Comparison of ENCODE assay signal across 20 cellular contexts in genomic region chr10:130203626-130204025, GRCh38.
DNase-seq lines count a peak whose midpoint lies in the region; ATAC-seq and TF ChIP-seq lines count a peak whose summit lies in the region.
"Had no signal": no experiment of that assay in that cellular context is flagged by ENCODE, and none has a peak within 500 bp of the region (broad histone marks: within the 10 kb centered on the region; RNA-seq: fewer than 3 reads in every experiment).

No MANE protein-coding gene starts in this region.

- H3K27me3 ChIP-seq in osteoblast (ENCODE audit: insufficient read depth, low read length), result no peaks in the 10 kb centered on the region
- H3K27me3 ChIP-seq: BLaER1 treated with 17β-estradiol and CSF1 and Interleukin-3, amounts not matched to agents 10 nM and 100 nM had no signal

- CTCF ChIA-PET in activated CD8-positive, alpha-beta T cell treated with anti-CD3 and anti-CD28 coated beads, Interleukin-2, amount 10 ng/mL, durations not matched to agents 7 days and 5 days (lab: Charles Lee), result no interaction called here

- no peak overlapping the region for H3K4me3 Mint-ChIP-seq in stimulated activated naive CD8-positive, alpha-beta T cell treated with anti-CD3 and anti-CD28 coated beads, Interleukin-15, amount 100 ng/mL, for 72 hours
- no peak overlapping the region for H3K4me3 Mint-ChIP-seq in activated CD8-positive, alpha-beta T cell treated with anti-CD3 and anti-CD28 coated beads, Interleukin-2, amount 10 ng/mL, durations not matched to agents 7 days and 5 days
- H3K4me3 Mint-ChIP-seq: B cell; CD14-positive monocyte; CD4-positive, alpha-beta T cell; CD8-positive, alpha-beta memory T cell had no signal

- H3K27ac ChIP-seq in osteoblast (ENCODE audit: low read depth, low read length), result no peak overlapping the region
- H3K27ac ChIP-seq: 22Rv1; BLaER1 treated with 17β-estradiol and CSF1 and Interleukin-3, amounts not matched to agents 10 nM and 100 nM; GM23248 had no signal

- peaks cover 9% of the 10 kb centered on the region for H3K27me3 Mint-ChIP-seq in stimulated activated naive CD8-positive, alpha-beta T cell treated with anti-CD3 and anti-CD28 coated beads, Interleukin-15, amount 100 ng/mL, for 72 hours
- no peaks in the 10 kb centered on the region for H3K27me3 Mint-ChIP-seq in activated CD8-positive, alpha-beta T cell treated with anti-CD3 and anti-CD28 coated beads, Interleukin-2, amount 10 ng/mL, durations not matched to agents 7 days and 5 days (ENCODE audit: low read depth)
- H3K27me3 Mint-ChIP-seq: B cell; CD4-positive, alpha-beta T cell; CD8-positive, alpha-beta memory T cell had no signal

- no peak overlapping the region for H3K4me3 ChIP-seq in osteoblast (ENCODE audit: insufficient read depth, low read length)
- H3K4me3 ChIP-seq: BLaER1 treated with 17β-estradiol and CSF1 and Interleukin-3, amounts not matched to agents 10 nM and 100 nM; GM12878; GM23248 had no signal

- ATAC-seq in stimulated activated naive CD8-positive, alpha-beta T cell treated with anti-CD3 and anti-CD28 coated beads, Interleukin-15, amount 100 ng/mL, for 72 hours, result peak; percentile 29
- ATAC-seq in stimulated activated naive CD8-positive, alpha-beta T cell treated with anti-CD3 and anti-CD28 coated beads, Interleukin-15, Interleukin-2, amounts not matched to agents 100 U/mL and 50 U/mL, for 24 hours, result no peak
- ATAC-seq in activated CD8-positive, alpha-beta T cell treated with anti-CD3 and anti-CD28 coated beads, Interleukin-2, amount 10 ng/mL, durations not matched to agents 7 days and 5 days, result no peak

- no peaks in the 10 kb centered on the region for H3K9me3 Mint-ChIP-seq in stimulated activated naive CD8-positive, alpha-beta T cell treated with anti-CD3 and anti-CD28 coated beads, Interleukin-15, amount 100 ng/mL, for 72 hours
- H3K9me3 Mint-ChIP-seq in activated CD8-positive, alpha-beta T cell treated with anti-CD3 and anti-CD28 coated beads, Interleukin-2, amount 10 ng/mL, durations not matched to agents 7 days and 5 days (ENCODE audit: insufficient read depth), result no peaks in the 10 kb centered on the region
- H3K9me3 Mint-ChIP-seq: CD4-positive, alpha-beta T cell; CD8-positive, alpha-beta memory T cell had no signal

- no peak overlapping the region for H3K27ac Mint-ChIP-seq in stimulated activated naive CD8-positive, alpha-beta T cell treated with anti-CD3 and anti-CD28 coated beads, Interleukin-15, amount 100 ng/mL, for 72 hours
- no peak overlapping the region for H3K27ac Mint-ChIP-seq in activated CD8-positive, alpha-beta T cell treated with anti-CD3 and anti-CD28 coated beads, Interleukin-2, amount 10 ng/mL, durations not matched to agents 7 days and 5 days
- H3K27ac Mint-ChIP-seq: B cell; CD14-positive monocyte; CD4-positive, alpha-beta T cell had no signal

- no peaks in the 10 kb centered on the region for H3K9me3 ChIP-seq in osteoblast (ENCODE audit: low read depth, low read length)
- H3K9me3 ChIP-seq: BLaER1 treated with 17β-estradiol and CSF1 and Interleukin-3, amounts not matched to agents 10 nM and 100 nM had no signal

- POLR2A ChIA-PET in activated CD8-positive, alpha-beta T cell treated with anti-CD3 and anti-CD28 coated beads, Interleukin-2, amount 10 ng/mL, durations not matched to agents 7 days and 5 days (lab: Charles Lee), result no interaction called here

- H3K36me3 ChIP-seq in osteoblast (ENCODE audit: insufficient read depth, low read length), result no peaks in the 10 kb centered on the region
- H3K36me3 ChIP-seq: BLaER1 treated with 17β-estradiol and CSF1 and Interleukin-3, amounts not matched to agents 10 nM and 100 nM had no signal

- no peaks in the 10 kb centered on the region for H4K20me1 ChIP-seq in osteoblast (ENCODE audit: insufficient read depth, low read length)

- H3K4me1 Mint-ChIP-seq in stimulated activated naive CD8-positive, alpha-beta T cell treated with anti-CD3 and anti-CD28 coated beads, Interleukin-15, amount 100 ng/mL, for 72 hours, result no peaks in the 10 kb centered on the region
- H3K4me1 Mint-ChIP-seq in activated CD8-positive, alpha-beta T cell treated with anti-CD3 and anti-CD28 coated beads, Interleukin-2, amount 10 ng/mL, durations not matched to agents 7 days and 5 days (ENCODE audit: low read depth), result no peaks in the 10 kb centered on the region
- H3K4me1 Mint-ChIP-seq: B cell; CD14-positive monocyte; CD8-positive, alpha-beta memory T cell had no signal

- H3K36me3 Mint-ChIP-seq in activated CD8-positive, alpha-beta T cell treated with anti-CD3 and anti-CD28 coated beads, Interleukin-2, amount 10 ng/mL, durations not matched to agents 7 days and 5 days (ENCODE audit: low read depth), result no peaks in the 10 kb centered on the region
- H3K36me3 Mint-ChIP-seq: CD14-positive monocyte; CD8-positive, alpha-beta memory T cell had no signal

- DNase-seq in NCI-H2029 (lab: John Stamatoyannopoulos, UW) (peak; percentile 5), NCI-H2029 treated with DMSO at 0.1 percent for 48 hours (lab: John Stamatoyannopoulos, UW) (no peak), osteoblast (ENCODE audit: insufficient read length, low spot score, missing footprints) (peak; percentile 27), amniotic stem cell (lab: John Stamatoyannopoulos, UW) (no peak)
- DNase-seq in stimulated activated naive CD8-positive, alpha-beta T cell treated with anti-CD3 and anti-CD28 coated beads, Interleukin-15, amount 100 ng/mL, for 72 hours, result no peak
- no peak for DNase-seq in stimulated activated naive CD8-positive, alpha-beta T cell treated with anti-CD3 and anti-CD28 coated beads, Interleukin-15, Interleukin-2, amounts not matched to agents 100 U/mL and 50 U/mL, for 24 hours
- DNase-seq in activated CD8-positive, alpha-beta T cell treated with anti-CD3 and anti-CD28 coated beads, Interleukin-2, amount 10 ng/mL, durations not matched to agents 7 days and 5 days, result no peak
- DNase-seq: CD4-positive, alpha-beta T cell; CD8-positive, alpha-beta memory T cell; DMS 273 treated with DMSO at 0.1 percent for 48 hours; DMS79; EL; GM23248; H7; HCEC 1CT had no signal

- TF ChIP-seq CTCF in osteoblast (IDR thresholded peaks at IDR 0.05; ENCODE audit: extremely low read depth, low read depth, low read length), result no peak

- no peak overlapping the region for H2AFZ ChIP-seq in osteoblast (ENCODE audit: low read length)
- H2AFZ ChIP-seq: GM23248 had no signal

- H3K4me1 ChIP-seq in osteoblast (ENCODE audit: insufficient read depth, low read length), result no peaks in the 10 kb centered on the region

- no peaks in the 10 kb centered on the region for H3K79me2 ChIP-seq in osteoblast (ENCODE audit: insufficient read depth, low read length)

- H3K4me2 ChIP-seq in osteoblast (ENCODE audit: insufficient read depth, low read length), result no peak overlapping the region

Comparison
In these comparisons a context has a peak if more than half of its experiments do, and no peak if none do; other contexts are left out.
1. DNase-seq: peak in NCI-H2029 (single experiment) and osteoblast (single experiment); none in NCI-H2029 treated with DMSO at 0.1 percent for 48 hours (single experiment), stimulated activated naive CD8-positive, alpha-beta T cell treated with anti-CD3 and anti-CD28 coated beads, Interleukin-15, amount 100 ng/mL, for 72 hours (0 of 2), stimulated activated naive CD8-positive, alpha-beta T cell treated with anti-CD3 and anti-CD28 coated beads, Interleukin-15, Interleukin-2, amounts not matched to agents 100 U/mL and 50 U/mL, for 24 hours (single experiment), amniotic stem cell (single experiment) and activated CD8-positive, alpha-beta T cell treated with anti-CD3 and anti-CD28 coated beads, Interleukin-2, amount 10 ng/mL, durations not matched to agents 7 days and 5 days (single experiment).